Comparison of ENCODE assay signal across 9 cellular contexts in genomic region chr1:225897595-225898514, GRCh38. TPM values are rescaled to one million over a fixed set of nuclear protein-coding genes. Genes with fewer than 3 reads are reported as not detected.
A peak's percentile ranks its signal among the peaks of the same experiment; 100 is the strongest.
DNase-seq lines count a peak whose midpoint lies in the region; ATAC-seq and TF ChIP-seq lines count a peak whose summit lies in the region.
"Had no signal": no experiment of that assay in that cellular context is flagged by ENCODE, and none has a peak within 500 bp of the region (broad histone marks: within the 10 kb centered on the region; RNA-seq: fewer than 3 reads in every experiment).

No MANE protein-coding gene starts in this region.

- CTCF ChIA-PET in activated naive CD4-positive, alpha-beta T cell treated with anti-CD3 and anti-CD28 coated beads, Interleukin-2, amount 10 ng/mL, durations not matched to agents 7 days and 5 days (lab: Charles Lee): interaction anchor here (1.1 to 2.9 kb wide), 5 partner anchors 15 to 89 kb away, joined by 3 to 9 read pairs (median 3); partner anchors contain the start of gene TMEM63A
- CTCF ChIA-PET in PC-3 (lab: Charles Lee): interaction anchor here (0.5 to 0.9 kb wide), 3 partner anchors 26 to 409 kb away, joined by 3 to 4 read pairs (median 3); no protein-coding TSS in a partner anchor

- H3K4me2 ChIP-seq in PC-3 (ENCODE audit: low read length): 0 out of 2 replicates have a peak overlapping the region, but pooled peaks have one; percentile 29

- intact Hi-C loops in PC-3 (cut with micrococcal nuclease): no loop called here
- intact Hi-C loops in colonic mucosa (cut with DNase I): no loop called here
- intact Hi-C loops in transverse colon (cut with DNase I; ENCODE audit: low total_unique reads): no loop called here

- TF ChIP-seq POLR2A in transverse colon (IDR thresholded peaks at IDR 0.05): no peak

- H3K79me2 ChIP-seq in PC-3 (ENCODE audit: low read length): no peaks in the 10 kb centered on the region

- in situ Hi-C loops in transverse colon (cut with MboI; ENCODE audit: low pct_ligation_motif_present in 1 of 4, low pct_unique_long_range_greater_than_20kb in 1 of 4, low sequenced_read_pairs in 3 of 4): no loop called here

- peaks cover 64% of the 10 kb centered on the region for H3K4me1 Mint-ChIP-seq in activated naive CD4-positive, alpha-beta T cell treated with anti-CD3 and anti-CD28 coated beads, Interleukin-2, amount 10 ng/mL, durations not matched to agents 7 days and 5 days

- peak overlapping the region; percentile 54 for H3K4me3 Mint-ChIP-seq in activated naive CD4-positive, alpha-beta T cell treated with anti-CD3 and anti-CD28 coated beads, Interleukin-2, amount 10 ng/mL, durations not matched to agents 7 days and 5 days
- H3K4me3 Mint-ChIP-seq: HFFc6 had no signal

- H3K27ac ChIP-seq in PC-3 (ENCODE audit: low read length): peak overlapping the region; percentile 59
- peak overlapping the region; percentile 75 for H3K27ac ChIP-seq in colonic mucosa
- peak overlapping the region; percentile 78 to 79 (median 78) for H3K27ac ChIP-seq in transverse colon

- H3K9me3 Mint-ChIP-seq in activated naive CD4-positive, alpha-beta T cell treated with anti-CD3 and anti-CD28 coated beads, Interleukin-2, amount 10 ng/mL, durations not matched to agents 7 days and 5 days: no peaks in the 10 kb centered on the region
- H3K9me3 Mint-ChIP-seq: HFFc6 had no signal

- POLR2A ChIA-PET in PC-3 (lab: Charles Lee; ENCODE audit: unreplicated experiment): interaction anchor here (0.5 to 0.6 kb wide), 2 partner anchors 120 to 1810 kb away, joined by 3 to 9 read pairs; partner anchors contain the start of gene SRP9

- H3K4me1 ChIP-seq in PC-3 (ENCODE audit: insufficient read depth, low read length) (peaks cover 20% of the 10 kb centered on the region), colonic mucosa (no peaks in the 10 kb centered on the region), transverse colon (peaks cover 10 to 21% (median 18%) of the 10 kb centered on the region in 4 donors)

- no TSS peak for BruUV-seq in PC-3 (replicated peaks; lab: Mats Ljungman, UMichigan)

- DNase-seq in activated naive CD4-positive, alpha-beta T cell treated with anti-CD3 and anti-CD28 coated beads, Interleukin-2, amount 10 ng/mL, durations not matched to agents 7 days and 5 days: peak; percentile 62
- no peak for DNase-seq in activated naive CD4-positive, alpha-beta T cell treated with Interleukin-2 at 50 U/mL for 16 hours
- DNase-seq in PC-3 (peak; percentile 31), colonic mucosa (peak; percentile 44), transverse colon (peak; percentile 41), NCI-H2081 treated with DMSO at 0.1 percent for 48 hours (lab: John Stamatoyannopoulos, UW) (no peak), AG20443 (ENCODE audit: low spot score) (no peak)
- DNase-seq: HFFc6 had no signal

- ATAC-seq in PC-3 (peak; percentile 32; the same call in 1 of the 2 replicates), HG02623 (IDR thresholded peaks at IDR 0.05; ENCODE audit: unreplicated experiment) (no peak)

- H3K27me3 ChIP-seq in PC-3 (ENCODE audit: low read length) (no peaks in the 10 kb centered on the region), colonic mucosa (no peaks in the 10 kb centered on the region), transverse colon (no peaks in the 10 kb centered on the region)

- H3K27ac Mint-ChIP-seq in activated naive CD4-positive, alpha-beta T cell treated with anti-CD3 and anti-CD28 coated beads, Interleukin-2, amount 10 ng/mL, durations not matched to agents 7 days and 5 days: peak overlapping the region; percentile 96
- H3K27ac Mint-ChIP-seq: HFFc6 had no signal

- H3K9ac ChIP-seq in PC-3 (ENCODE audit: low read length) (no peak overlapping the region), colonic mucosa (ENCODE audit: low read depth in 2 of 2, low read length in 2 of 2) (peak overlapping the region in 1 of 2 donors; percentile 32)

- H3K27me3 Mint-ChIP-seq in activated naive CD4-positive, alpha-beta T cell treated with anti-CD3 and anti-CD28 coated beads, Interleukin-2, amount 10 ng/mL, durations not matched to agents 7 days and 5 days: peaks cover 12% of the 10 kb centered on the region

- no peaks in the 10 kb centered on the region for H3K9me2 ChIP-seq in PC-3 (replicated peaks; ENCODE audit: low read length)

- H2AFZ ChIP-seq in PC-3 (ENCODE audit: low read length): no peak overlapping the region

- peaks cover 7% of the 10 kb centered on the region for H3K36me3 Mint-ChIP-seq in activated naive CD4-positive, alpha-beta T cell treated with anti-CD3 and anti-CD28 coated beads, Interleukin-2, amount 10 ng/mL, durations not matched to agents 7 days and 5 days

- H3F3A ChIP-seq in PC-3 (ENCODE audit: low read length, unreplicated experiment): no peaks in the 10 kb centered on the region

- 61 to 65% methylated on average over 2 to 19 of the region's 19 CpGs for WGBS in transverse colon (ENCODE audit: low coverage in 1 of 2), 2 donors

- H4K20me1 ChIP-seq in PC-3 (ENCODE audit: low read length): no peaks in the 10 kb centered on the region

- TF ChIP-seq CTCF in PC-3 (conservative IDR thresholded peaks at IDR 0.05; ENCODE audit: low read depth, low read length) (no peak), colonic mucosa (IDR thresholded peaks at IDR 0.05) (no peak), transverse colon (IDR thresholded peaks at IDR 0.05) (no peak)

- H3K4me3 ChIP-seq in PC-3 (ENCODE audit: low read length): no peak overlapping the region
- no peak overlapping the region for H3K4me3 ChIP-seq in colonic mucosa
- no peak overlapping the region for H3K4me3 ChIP-seq in transverse colon

- TF ChIP-seq EP300 in transverse colon (IDR thresholded peaks at IDR 0.05; ENCODE audit: low read depth): no peak

- H3K36me3 ChIP-seq in PC-3 (ENCODE audit: low read depth, low read length) (no peaks in the 10 kb centered on the region), colonic mucosa (no peaks in the 10 kb centered on the region), transverse colon (no peaks in the 10 kb centered on the region)

- no peaks in the 10 kb centered on the region for H3K9me3 ChIP-seq in PC-3 (ENCODE audit: low read length)
- no peaks in the 10 kb centered on the region for H3K9me3 ChIP-seq in colonic mucosa
- H3K9me3 ChIP-seq in transverse colon: no peaks in the 10 kb centered on the region

RNA-seq across cellular contexts. Expression of gene LEFTY1, which starts 8.9 kb away (rescaled TPM):
- total RNA-seq in PC-3 (2014; rRNA removed) (not detected in 2 replicates), colonic mucosa (100 to 1,000 TPM; 201 to 211 TPM), transverse colon (100 to 1,000 TPM in 3 of 4 donors, 10 to 100 TPM in 1; 86.0 to 320 (median 214) TPM)
- total RNA-seq: HFFc6 had no signal

RNA-seq across cellular contexts. Expression of gene TMEM63A, which starts 15.7 kb away (rescaled TPM):
- total RNA-seq in PC-3 (2014; rRNA removed) (47.5 and 59.3 TPM in 2 replicates), colonic mucosa (100 to 1,000 TPM; 124 to 165 TPM), transverse colon (100 to 1,000 TPM; 104 to 256 (median 180) TPM)

RNA-seq across cellular contexts. Expression of gene PYCR2, which starts 26.2 kb away (rescaled TPM):
- total RNA-seq in PC-3 (2014; rRNA removed) (57.7 and 69.0 TPM in 2 replicates), colonic mucosa (10 to 100 TPM; 34.0 to 61.6 TPM), transverse colon (10 to 100 TPM; 26.5 to 40.6 (median 32.2) TPM)

RNA-seq across cellular contexts. Expression of gene LEFTY2, which starts 43.2 kb away (rescaled TPM):
- not detected in 2 replicates for total RNA-seq in PC-3 (2014; rRNA removed)
- total RNA-seq in colonic mucosa: under 1 TPM; 0.12 to 0.53 TPM
- 10 to 100 TPM in 2 of 4 donors, under 1 TPM in 1, not detected in 1; 0.55 to 28.7 (median 24.5) TPM for total RNA-seq in transverse colon
- total RNA-seq: HFFc6 had no signal

Comparison
In these comparisons a context has a peak if more than half of its experiments do, and no peak if none do; other contexts are left out.
1. DNase-seq: peak in activated naive CD4-positive, alpha-beta T cell treated with anti-CD3 and anti-CD28 coated beads, Interleukin-2, amount 10 ng/mL, durations not matched to agents 7 days and 5 days (single experiment), PC-3 (single experiment), colonic mucosa (single experiment) and transverse colon (single experiment); none in activated naive CD4-positive, alpha-beta T cell treated with Interleukin-2 at 50 U/mL for 16 hours (single experiment), NCI-H2081 treated with DMSO at 0.1 percent for 48 hours (single experiment) and AG20443 (single experiment).
2. RNA of gene LEFTY1, which starts 8.9 kb away (total RNA-seq): 86.0 to 320 TPM in transverse colon and 201 to 211 TPM in colonic mucosa; not detected in PC-3; every median in the first group is over 10 times any median in the second.
3. Peak in every context shown above with its lines, with median percentiles within 50 percentile points of each other: H3K27ac ChIP-seq.